ENCODE assay signal across 18 cellular contexts in the genomic region with DNA sequence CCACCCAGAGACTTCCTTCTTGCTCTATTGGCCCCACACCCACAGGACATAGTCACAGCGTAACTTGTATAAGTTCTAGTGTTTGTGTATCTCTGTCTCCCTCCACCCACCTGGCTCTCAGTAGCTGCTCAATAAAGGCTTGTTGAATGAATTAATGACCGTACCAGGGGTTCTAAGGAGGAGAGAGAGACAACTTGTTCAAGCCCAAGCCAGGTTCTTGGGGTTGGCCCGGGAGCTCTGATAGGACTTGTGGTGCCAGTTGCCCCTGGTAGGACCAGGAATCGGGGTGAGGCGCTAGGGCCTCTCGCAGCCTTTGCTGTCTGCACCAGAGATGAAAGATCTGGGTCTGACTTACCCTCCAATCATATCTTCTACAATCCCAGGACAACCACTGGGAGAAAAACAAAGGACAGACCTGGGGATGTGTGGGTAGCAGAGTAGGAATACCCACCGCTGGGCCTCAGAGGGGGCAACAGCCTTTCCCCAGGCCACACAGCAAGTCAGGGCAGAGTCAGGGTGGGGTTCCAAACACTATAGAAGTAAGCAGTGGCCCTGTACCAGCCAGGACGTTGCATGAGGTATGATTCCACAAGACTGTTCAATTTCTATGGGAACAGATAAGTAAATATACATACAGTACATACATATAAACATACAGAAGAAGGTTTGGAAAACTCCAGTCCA. TPM values are rescaled to one million over a fixed set of nuclear protein-coding genes. Genes with fewer than 3 reads are reported as not detected.
DNase-seq lines count a peak whose midpoint lies in the region; ATAC-seq and TF ChIP-seq lines count a peak whose summit lies in the region.
"Had no signal": no experiment of that assay in that cellular context is flagged by ENCODE, and none has a peak within 500 bp of the region (broad histone marks: within the 10 kb centered on the region; RNA-seq: fewer than 3 reads in every experiment).

No MANE protein-coding gene starts in this region.

- no peak for ATAC-seq in activated CD8-positive, alpha-beta T cell treated with anti-CD3 and anti-CD28 coated beads, Interleukin-2, amount 10 ng/mL, durations not matched to agents 7 days and 5 days
- ATAC-seq in activated CD8-positive, alpha-beta T cell treated with anti-CD3 and anti-CD28 coated beads for 36 hours = no peak
- ATAC-seq in lower lobe of right lung = no peak
- ATAC-seq in HG02623 (IDR thresholded peaks at IDR 0.05; ENCODE audit: unreplicated experiment) = no peak
- ATAC-seq: CD8-positive, alpha-beta T cell; GM23338 had no signal

- H3K27ac Mint-ChIP-seq in activated CD8-positive, alpha-beta T cell treated with anti-CD3 and anti-CD28 coated beads, Interleukin-2, amount 10 ng/mL, durations not matched to agents 7 days and 5 days = peak overlapping the region; percentile 44
- H3K27ac Mint-ChIP-seq in activated CD8-positive, alpha-beta T cell treated with anti-CD3 and anti-CD28 coated beads for 36 hours = no peak overlapping the region
- H3K27ac Mint-ChIP-seq: activated T-helper 1 cell treated with anti-CD3 and anti-CD28 coated beads, Interleukin-12 subunit alpha, Interleukin-12 subunit beta, Interleukin-2, Interleukin-4 antibody, amounts not matched to agents 30 ng/mL and 10 ng/mL and 1 ng/mL, durations not matched to agents 14 hours and 24 hours and 36 hours; CD8-positive, alpha-beta T cell; GM23338 had no signal

- H3K27me3 ChIP-seq in SJSA1 (replicated peaks) (no peaks in the 10 kb centered on the region), lower lobe of right lung (ENCODE audit: low read depth) (no peaks in the 10 kb centered on the region), stomach smooth muscle (ENCODE audit: control insufficient read depth in 1 of 2, insufficient read depth in 2 of 2, low read length in 2 of 2) (no peaks in the 10 kb centered on the region)

- H3K4me3 Mint-ChIP-seq in activated CD8-positive, alpha-beta T cell treated with anti-CD3 and anti-CD28 coated beads, Interleukin-2, amount 10 ng/mL, durations not matched to agents 7 days and 5 days = no peak overlapping the region
- H3K4me3 Mint-ChIP-seq in activated CD8-positive, alpha-beta T cell treated with anti-CD3 and anti-CD28 coated beads for 36 hours = no peak overlapping the region
- H3K4me3 Mint-ChIP-seq: activated T-helper 1 cell treated with anti-CD3 and anti-CD28 coated beads, Interleukin-12 subunit alpha, Interleukin-12 subunit beta, Interleukin-2, Interleukin-4 antibody, amounts not matched to agents 30 ng/mL and 10 ng/mL and 1 ng/mL, durations not matched to agents 14 hours and 24 hours and 36 hours; CD8-positive, alpha-beta T cell; GM23338 had no signal

- no peaks in the 10 kb centered on the region for H3K9me3 Mint-ChIP-seq in activated CD8-positive, alpha-beta T cell treated with anti-CD3 and anti-CD28 coated beads, Interleukin-2, amount 10 ng/mL, durations not matched to agents 7 days and 5 days (ENCODE audit: insufficient read depth)
- H3K9me3 Mint-ChIP-seq in activated CD8-positive, alpha-beta T cell treated with anti-CD3 and anti-CD28 coated beads for 36 hours = no peaks in the 10 kb centered on the region
- H3K9me3 Mint-ChIP-seq: activated T-helper 1 cell treated with anti-CD3 and anti-CD28 coated beads, Interleukin-12 subunit alpha, Interleukin-12 subunit beta, Interleukin-2, Interleukin-4 antibody, amounts not matched to agents 30 ng/mL and 10 ng/mL and 1 ng/mL, durations not matched to agents 14 hours and 24 hours and 36 hours; CD8-positive, alpha-beta T cell; GM23338 had no signal

- no peak for DNase-seq in activated CD8-positive, alpha-beta T cell treated with anti-CD3 and anti-CD28 coated beads, Interleukin-2, amount 10 ng/mL, durations not matched to agents 7 days and 5 days
- DNase-seq in activated CD8-positive, alpha-beta T cell treated with anti-CD3 and anti-CD28 coated beads for 36 hours = no peak
- DNase-seq in SJSA1 (ENCODE audit: low read depth in 1 of 2, low spot score in 2 of 2) (no peak), lower lobe of right lung (no peak), ureter (ENCODE audit: low spot score) (no peak), SIG-M5 treated with dmso at 0.1 percent for 504 hours (lab: John Stamatoyannopoulos, UW; ENCODE audit: unreplicated experiment) (no peak)
- DNase-seq: activated CD4-positive, alpha-beta T cell treated with anti-CD3 and anti-CD28 coated beads, Interleukin-2, amount 50 U/mL, for 48 hours; CD8-positive, alpha-beta T cell; cortex of kidney; glutamatergic neuron; kidney; NCI-H1694 treated with DMSO at 0.1 percent for 48 hours; NCI-H446 treated with DMSO at 0.1 percent for 48 hours had no signal

- peaks cover 52% of the 10 kb centered on the region for H3K4me1 ChIP-seq in SJSA1 (replicated peaks)
- peaks cover 53% of the 10 kb centered on the region for H3K4me1 ChIP-seq in lower lobe of right lung
- peaks cover 39% of the 10 kb centered on the region for H3K4me1 ChIP-seq in stomach smooth muscle (ENCODE audit: control insufficient read depth, insufficient read depth, low read length)

- H3K36me3 Mint-ChIP-seq in activated CD8-positive, alpha-beta T cell treated with anti-CD3 and anti-CD28 coated beads, Interleukin-2, amount 10 ng/mL, durations not matched to agents 7 days and 5 days (ENCODE audit: low read depth) = no peaks in the 10 kb centered on the region
- H3K36me3 Mint-ChIP-seq in activated CD8-positive, alpha-beta T cell treated with anti-CD3 and anti-CD28 coated beads for 36 hours (ENCODE audit: low read depth) = no peaks in the 10 kb centered on the region
- H3K36me3 Mint-ChIP-seq: CD8-positive, alpha-beta T cell had no signal

- intact Hi-C loops in activated CD8-positive, alpha-beta T cell treated with anti-CD3 and anti-CD28 coated beads for 36 hours (cut with micrococcal nuclease) = no loop called here
- intact Hi-C loops in lower lobe of right lung (cut with DNase I) = no loop called here

- peaks cover 28% of the 10 kb centered on the region for H3K4me1 Mint-ChIP-seq in activated CD8-positive, alpha-beta T cell treated with anti-CD3 and anti-CD28 coated beads, Interleukin-2, amount 10 ng/mL, durations not matched to agents 7 days and 5 days (ENCODE audit: low read depth)
- H3K4me1 Mint-ChIP-seq in activated CD8-positive, alpha-beta T cell treated with anti-CD3 and anti-CD28 coated beads for 36 hours (ENCODE audit: low read depth) = peaks cover 6% of the 10 kb centered on the region

- CTCF ChIA-PET in activated CD8-positive, alpha-beta T cell treated with anti-CD3 and anti-CD28 coated beads, Interleukin-2, amount 10 ng/mL, durations not matched to agents 7 days and 5 days (lab: Charles Lee) = interaction anchor here (0.9 to 1.7 kb wide), 2 partner anchors 97 to 113 kb away, joined by 3 to 5 read pairs; no protein-coding TSS in a partner anchor
- CTCF ChIA-PET in activated CD8-positive, alpha-beta T cell treated with anti-CD3 and anti-CD28 coated beads for 36 hours (lab: Charles Lee) = interaction anchor here (0.9 to 2.8 kb wide), 2 partner anchors 52 to 97 kb away, joined by 3 to 10 read pairs; no protein-coding TSS in a partner anchor

- H3K9me3 ChIP-seq in SJSA1 (replicated peaks) (no peaks in the 10 kb centered on the region), lower lobe of right lung (no peaks in the 10 kb centered on the region), stomach smooth muscle (ENCODE audit: control insufficient read depth in 2 of 2, low read length in 2 of 2) (no peaks in the 10 kb centered on the region)

- peak overlapping the region; percentile 37 for H3K27ac ChIP-seq in SJSA1
- H3K27ac ChIP-seq in lower lobe of right lung = peak overlapping the region; percentile 11
- peak overlapping the region; percentile 6 for H3K27ac ChIP-seq in stomach smooth muscle (ENCODE audit: low read length)
- H3K27ac ChIP-seq: SK-N-MC had no signal

- POLR2A ChIA-PET in activated CD8-positive, alpha-beta T cell treated with anti-CD3 and anti-CD28 coated beads, Interleukin-2, amount 10 ng/mL, durations not matched to agents 7 days and 5 days (lab: Charles Lee) = no interaction called here
- POLR2A ChIA-PET in activated CD8-positive, alpha-beta T cell treated with anti-CD3 and anti-CD28 coated beads for 36 hours (lab: Charles Lee) = no interaction called here

- no peak overlapping the region for H3K9ac ChIP-seq in stomach smooth muscle (ENCODE audit: low read length in 2 of 2)

- TF ChIP-seq CTCF in activated CD8-positive, alpha-beta T cell treated with anti-CD3 and anti-CD28 coated beads for 36 hours (IDR thresholded peaks at IDR 0.05) = no peak
- TF ChIP-seq CTCF in lower lobe of right lung (IDR thresholded peaks at IDR 0.05) = no peak

- H3K4me3 ChIP-seq in SJSA1 (no peak overlapping the region), lower lobe of right lung (no peak overlapping the region), stomach smooth muscle (ENCODE audit: low read length in 2 of 2) (no peak overlapping the region)
- H3K4me3 ChIP-seq: GM23338, SK-N-MC had no signal

- peaks cover 20% of the 10 kb centered on the region for H3K27me3 Mint-ChIP-seq in activated CD8-positive, alpha-beta T cell treated with anti-CD3 and anti-CD28 coated beads, Interleukin-2, amount 10 ng/mL, durations not matched to agents 7 days and 5 days (ENCODE audit: low read depth)
- peaks cover 10% of the 10 kb centered on the region for H3K27me3 Mint-ChIP-seq in activated CD8-positive, alpha-beta T cell treated with anti-CD3 and anti-CD28 coated beads for 36 hours

- no peaks in the 10 kb centered on the region for H3K36me3 ChIP-seq in SJSA1
- no peaks in the 10 kb centered on the region for H3K36me3 ChIP-seq in lower lobe of right lung
- no peaks in the 10 kb centered on the region for H3K36me3 ChIP-seq in stomach smooth muscle (ENCODE audit: control insufficient read depth in 2 of 2, insufficient read depth in 2 of 2, low read length in 2 of 2)

RNA-seq across cellular contexts. Expression of gene TGM2, which starts 5.3 kb away (rescaled TPM):
- total RNA-seq in activated CD8-positive, alpha-beta T cell treated with anti-CD3 and anti-CD28 coated beads, Interleukin-2, amount 10 ng/mL, durations not matched to agents 7 days and 5 days = under 1 TPM; 0.31 to 0.34 TPM
- not detected for total RNA-seq in activated CD8-positive, alpha-beta T cell treated with anti-CD3 and anti-CD28 coated beads for 36 hours
- 32.2 and 34.9 TPM in 2 replicates for total RNA-seq in SJSA1 (2014; rRNA removed; shearing (Covaris generic))
- 362 TPM for total RNA-seq in lower lobe of right lung
- 143 TPM for total RNA-seq in ureter
- total RNA-seq: activated T-helper 1 cell treated with anti-CD3 and anti-CD28 coated beads, Interleukin-12 subunit alpha, Interleukin-12 subunit beta, Interleukin-2, Interleukin-4 antibody, amounts not matched to agents 30 ng/mL and 10 ng/mL and 1 ng/mL, durations not matched to agents 14 hours and 24 hours and 36 hours; CD8-positive, alpha-beta T cell had no signal

Comparison
In these comparisons a context has a peak if more than half of its experiments do, and no peak if none do; other contexts are left out.
1. RNA of gene TGM2, which starts 5.3 kb away (total RNA-seq): 362 TPM in lower lobe of right lung (single experiment), 143 TPM in ureter (single experiment) and 32.2 to 34.9 TPM in SJSA1; 0.31 to 0.34 TPM in activated CD8-positive, alpha-beta T cell treated with anti-CD3 and anti-CD28 coated beads, Interleukin-2, amount 10 ng/mL, durations not matched to agents 7 days and 5 days and not detected in activated CD8-positive, alpha-beta T cell treated with anti-CD3 and anti-CD28 coated beads for 36 hours; every median in the first group is over 10 times any median in the second.
2. Peak in every context shown above with its lines, with median percentiles within 50 percentile points of each other: H3K27ac ChIP-seq.